Comparison of ENCODE assay signal across 17 cellular contexts in the genomic region with DNA sequence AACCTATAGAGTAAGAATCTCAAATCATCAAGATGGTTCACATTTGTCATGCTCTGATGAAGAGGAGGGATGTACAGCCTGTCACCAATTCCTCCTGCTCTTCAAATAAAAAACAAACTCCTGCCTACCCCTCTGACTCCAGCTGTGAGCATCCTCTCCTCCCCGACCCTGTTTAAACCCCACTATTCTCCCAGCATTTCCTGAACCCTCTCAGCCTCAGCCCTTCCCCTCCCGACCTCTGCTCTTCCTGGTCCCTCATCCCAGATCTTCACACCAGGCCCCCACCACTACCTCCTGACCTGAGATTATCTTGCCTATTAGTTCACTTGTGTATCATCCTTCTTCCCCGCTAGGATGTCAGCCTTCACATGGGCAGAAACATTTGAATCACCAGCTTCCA.
A peak's percentile ranks its signal among the peaks of the same experiment; 100 is the strongest.
DNase-seq lines count a peak whose midpoint lies in the region; ATAC-seq lines count a peak whose summit lies in the region.
"Had no signal": no experiment of that assay in that cellular context is flagged by ENCODE, and none has a peak within 500 bp of the region (broad histone marks: within the 10 kb centered on the region; RNA-seq: fewer than 3 reads in every experiment).

No MANE protein-coding gene starts in this region.

- intact Hi-C loops in activated T-helper 1 cell treated with anti-CD3 and anti-CD28 coated beads, Interleukin-12 subunit alpha, Interleukin-12 subunit beta, Interleukin-2, Interleukin-4 antibody, amounts not matched to agents 30 ng/mL and 10 ng/mL and 1 ng/mL, durations not matched to agents 14 hours and 24 hours and 36 hours (cut with micrococcal nuclease): no loop called here

- H3K27me3 Mint-ChIP-seq in stimulated activated naive CD8-positive, alpha-beta T cell treated with anti-CD3 and anti-CD28 coated beads, Interleukin-15, Interleukin-2, amounts not matched to agents 100 ng/mL and 50 ng/mL, for 24 hours: no peaks in the 10 kb centered on the region
- H3K27me3 Mint-ChIP-seq in stimulated activated naive CD8-positive, alpha-beta T cell treated with anti-CD3 and anti-CD28 coated beads, Interleukin-15, amount 100 ng/mL, for 72 hours: no peaks in the 10 kb centered on the region
- H3K27me3 Mint-ChIP-seq in activated T-helper 1 cell treated with anti-CD3 and anti-CD28 coated beads, Interleukin-12 subunit alpha, Interleukin-12 subunit beta, Interleukin-2, Interleukin-4 antibody, amounts not matched to agents 30 ng/mL and 10 ng/mL and 1 ng/mL, durations not matched to agents 14 hours and 24 hours and 36 hours (ENCODE audit: insufficient read depth): no peaks in the 10 kb centered on the region
- H3K27me3 Mint-ChIP-seq in naive B cell: no peaks in the 10 kb centered on the region

- H3K4me1 Mint-ChIP-seq in stimulated activated naive CD8-positive, alpha-beta T cell treated with anti-CD3 and anti-CD28 coated beads, Interleukin-15, Interleukin-2, amounts not matched to agents 100 ng/mL and 50 ng/mL, for 24 hours (ENCODE audit: low read depth): peaks cover 16% of the 10 kb centered on the region
- peaks cover 15% of the 10 kb centered on the region for H3K4me1 Mint-ChIP-seq in stimulated activated naive CD8-positive, alpha-beta T cell treated with anti-CD3 and anti-CD28 coated beads, Interleukin-15, amount 100 ng/mL, for 72 hours
- peaks cover 37% of the 10 kb centered on the region for H3K4me1 Mint-ChIP-seq in activated T-helper 1 cell treated with anti-CD3 and anti-CD28 coated beads, Interleukin-12 subunit alpha, Interleukin-12 subunit beta, Interleukin-2, Interleukin-4 antibody, amounts not matched to agents 30 ng/mL and 10 ng/mL and 1 ng/mL, durations not matched to agents 14 hours and 24 hours and 36 hours (ENCODE audit: low read depth)
- H3K4me1 Mint-ChIP-seq in naive B cell: peaks cover 0 to 4% (median 0%) of the 10 kb centered on the region in 3 donors

- peak overlapping the region; percentile 19 for H3K27ac Mint-ChIP-seq in stimulated activated naive CD8-positive, alpha-beta T cell treated with anti-CD3 and anti-CD28 coated beads, Interleukin-15, Interleukin-2, amounts not matched to agents 100 ng/mL and 50 ng/mL, for 24 hours
- peak overlapping the region in 1 of 2 donors; percentile 4 for H3K27ac Mint-ChIP-seq in stimulated activated naive CD8-positive, alpha-beta T cell treated with anti-CD3 and anti-CD28 coated beads, Interleukin-15, amount 100 ng/mL, for 72 hours
- H3K27ac Mint-ChIP-seq in activated T-helper 1 cell treated with anti-CD3 and anti-CD28 coated beads, Interleukin-12 subunit alpha, Interleukin-12 subunit beta, Interleukin-2, Interleukin-4 antibody, amounts not matched to agents 30 ng/mL and 10 ng/mL and 1 ng/mL, durations not matched to agents 14 hours and 24 hours and 36 hours: peak overlapping the region; percentile 35
- H3K27ac Mint-ChIP-seq in naive B cell: peak overlapping the region in 5 of 6 donors; percentile 26 to 90 (median 66)

- peaks cover 75% of the 10 kb centered on the region for H3K36me3 Mint-ChIP-seq in stimulated activated naive CD8-positive, alpha-beta T cell treated with anti-CD3 and anti-CD28 coated beads, Interleukin-15, Interleukin-2, amounts not matched to agents 100 ng/mL and 50 ng/mL, for 24 hours (ENCODE audit: low read depth)
- peaks cover 59% of the 10 kb centered on the region for H3K36me3 Mint-ChIP-seq in activated T-helper 1 cell treated with anti-CD3 and anti-CD28 coated beads, Interleukin-12 subunit alpha, Interleukin-12 subunit beta, Interleukin-2, Interleukin-4 antibody, amounts not matched to agents 30 ng/mL and 10 ng/mL and 1 ng/mL, durations not matched to agents 14 hours and 24 hours and 36 hours (ENCODE audit: low read depth)
- peaks cover 17 to 27% of the 10 kb centered on the region in 2 donors for H3K36me3 Mint-ChIP-seq in naive B cell

- no peak for DNase-seq in stimulated activated naive CD8-positive, alpha-beta T cell treated with anti-CD3 and anti-CD28 coated beads, Interleukin-15, amount 100 ng/mL, for 72 hours
- DNase-seq in activated T-helper 1 cell treated with anti-CD3 and anti-CD28 coated beads, Interleukin-12 subunit alpha, Interleukin-12 subunit beta, Interleukin-2, Interleukin-4 antibody, amounts not matched to agents 30 ng/mL and 10 ng/mL and 1 ng/mL, durations not matched to agents 14 hours and 24 hours and 36 hours (ENCODE audit: low spot score): no peak
- DNase-seq in naive B cell (no peak), SW 1271 (lab: John Stamatoyannopoulos, UW) (no peak)
- no peak for DNase-seq in stimulated activated naive CD4-positive, alpha-beta T cell (lab: John Stamatoyannopoulos, UW)
- DNase-seq: activated CD4-positive, CD25-positive, alpha-beta regulatory T cell treated with anti-CD3 and anti-CD28 coated beads, Interleukin-2, amount 50 U/mL, for 72 hours; activated T-cell treated with anti-CD3 and anti-CD28 coated beads for 4 hours; anterior cingulate cortex; islet precursor cell; KG1; NCI-H1092; NCI-H82; Peyer's patch had no signal

- H3K4me3 Mint-ChIP-seq in stimulated activated naive CD8-positive, alpha-beta T cell treated with anti-CD3 and anti-CD28 coated beads, Interleukin-15, Interleukin-2, amounts not matched to agents 100 ng/mL and 50 ng/mL, for 24 hours: no peak overlapping the region
- H3K4me3 Mint-ChIP-seq in stimulated activated naive CD8-positive, alpha-beta T cell treated with anti-CD3 and anti-CD28 coated beads, Interleukin-15, amount 100 ng/mL, for 72 hours: no peak overlapping the region
- no peak overlapping the region for H3K4me3 Mint-ChIP-seq in activated T-helper 1 cell treated with anti-CD3 and anti-CD28 coated beads, Interleukin-12 subunit alpha, Interleukin-12 subunit beta, Interleukin-2, Interleukin-4 antibody, amounts not matched to agents 30 ng/mL and 10 ng/mL and 1 ng/mL, durations not matched to agents 14 hours and 24 hours and 36 hours
- H3K4me3 Mint-ChIP-seq in naive B cell: no peak overlapping the region

- no peak for ATAC-seq in stimulated activated naive CD8-positive, alpha-beta T cell treated with anti-CD3 and anti-CD28 coated beads, Interleukin-15, amount 100 ng/mL, for 72 hours
- ATAC-seq in naive B cell (ENCODE audit: low read depth in 2 of 2) (no peak), HG03442 (IDR thresholded peaks at IDR 0.05; ENCODE audit: unreplicated experiment) (no peak), GM18520 (IDR thresholded peaks at IDR 0.05; ENCODE audit: unreplicated experiment) (no peak)
- ATAC-seq: esophagus mucosa had no signal

- H3K9me3 Mint-ChIP-seq in stimulated activated naive CD8-positive, alpha-beta T cell treated with anti-CD3 and anti-CD28 coated beads, Interleukin-15, Interleukin-2, amounts not matched to agents 100 ng/mL and 50 ng/mL, for 24 hours: no peaks in the 10 kb centered on the region
- no peaks in the 10 kb centered on the region for H3K9me3 Mint-ChIP-seq in stimulated activated naive CD8-positive, alpha-beta T cell treated with anti-CD3 and anti-CD28 coated beads, Interleukin-15, amount 100 ng/mL, for 72 hours
- no peaks in the 10 kb centered on the region for H3K9me3 Mint-ChIP-seq in activated T-helper 1 cell treated with anti-CD3 and anti-CD28 coated beads, Interleukin-12 subunit alpha, Interleukin-12 subunit beta, Interleukin-2, Interleukin-4 antibody, amounts not matched to agents 30 ng/mL and 10 ng/mL and 1 ng/mL, durations not matched to agents 14 hours and 24 hours and 36 hours
- H3K9me3 Mint-ChIP-seq in naive B cell: no peaks in the 10 kb centered on the region
